Comparison of ENCODE assay signal across 23 cellular contexts in the genomic region with DNA sequence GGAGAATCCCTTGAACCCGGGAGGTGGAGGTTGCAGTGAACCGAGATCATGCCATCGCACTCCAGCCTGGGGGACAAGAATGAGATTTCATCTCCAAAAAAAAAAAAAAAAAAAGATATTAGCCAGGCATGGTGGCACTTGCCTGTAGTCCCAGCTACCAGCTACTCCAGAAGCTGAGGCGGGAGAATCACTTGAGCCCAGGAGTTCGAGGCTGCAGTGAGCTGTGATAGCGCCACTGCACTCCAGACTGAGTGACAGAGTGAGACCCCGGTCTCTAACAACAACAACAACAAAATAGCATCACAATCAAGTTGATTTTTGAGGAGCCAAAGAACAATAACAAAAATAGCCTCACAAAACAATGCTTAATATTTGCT. TPM values are rescaled to one million over a fixed set of nuclear protein-coding genes. Genes with fewer than 3 reads are reported as not detected.
DNase-seq lines count a peak whose midpoint lies in the region; ATAC-seq, FAIRE-seq and TF ChIP-seq lines count a peak whose summit lies in the region.
"Had no signal": no experiment of that assay in that cellular context is flagged by ENCODE, and none has a peak within 500 bp of the region (broad histone marks: within the 10 kb centered on the region; RNA-seq: fewer than 3 reads in every experiment).

No MANE protein-coding gene starts in this region.

- peak overlapping the region; percentile 97 for H3K4me3 Mint-ChIP-seq in neural crest cell
- peak overlapping the region in 1 of 3 donors; percentile 94 for H3K4me3 Mint-ChIP-seq in T-cell

- TF ChIP-seq POLR2A in K562 (conservative IDR thresholded peaks at IDR 0.05), result no peak

- intact Hi-C loops in K562 (cut with micrococcal nuclease), result loop anchor here (5.0 kb wide), 1 partner anchor 45 kb away; the partner anchor contains the start of gene POLR3H

- no peak for ATAC-seq in K562
- no peak for ATAC-seq in T-cell (replicated peaks in 1 of 4)
- ATAC-seq: activated CD4-positive, alpha-beta T cell treated with anti-CD3 and anti-CD28 coated beads for 36 hours; right cardiac atrium had no signal

- POLR2A ChIA-PET in K562 (lab: Yijun Ruan, JAX), result interaction anchor here (0.6 to 2.1 kb wide), 3 partner anchors 10 to 91 kb away, joined by 3 to 7 read pairs (median 3); no protein-coding TSS in a partner anchor
- POLR2A ChIA-PET in T-cell (lab: Charles Lee), result interaction anchor here in 1 of 2 donors (0.6 kb wide), 1 partner anchor 42 kb away, joined by 6 read pairs; no protein-coding TSS in a partner anchor

- H3K27ac Mint-ChIP-seq in neural crest cell (ENCODE audit: unreplicated experiment), result no peak overlapping the region
- no peak overlapping the region for H3K27ac Mint-ChIP-seq in T-cell
- H3K27ac Mint-ChIP-seq: activated CD4-positive, alpha-beta T cell treated with anti-CD3 and anti-CD28 coated beads for 36 hours had no signal

- no peaks in the 10 kb centered on the region for H3K9me1 ChIP-seq in K562 (ENCODE audit: control insufficient read depth, insufficient read depth, low read length)

- H3K4me1 ChIP-seq in GM23248 (ENCODE audit: insufficient read depth) (peaks cover 10% of the 10 kb centered on the region; the same call in 1 of the 2 replicates), K562 (replicated peaks in 1 of 2; ENCODE audit: control insufficient read depth in 2 of 2, insufficient read depth in 2 of 2, low read length in 2 of 2) (peaks cover 11 to 21% of the 10 kb centered on the region in 2 experiments; a peak in 4 of 5 replicates)

- 94 to 97% methylated on average over 7 of the region's 7 CpGs for WGBS in GM23248 (ENCODE audit: low coverage in 1 of 2, low lambda C conversion rate in 2 of 2, missing lambda C conversion rate in 2 of 2), 2 experiments
- 83% methylated on average over 3 of the region's 7 CpGs for WGBS in K562 (ENCODE audit: insufficient coverage, low coverage, missing lambda C conversion rate)

- in situ Hi-C loops in GM23248 (cut with MboI) (no loop called here), K562 (cut with MboI) (no loop called here)

- H3K9me2 ChIP-seq in GM23248 (ENCODE audit: insufficient read depth), result no peaks in the 10 kb centered on the region

- H3K9me3 Mint-ChIP-seq in neural crest cell, result no peaks in the 10 kb centered on the region
- no peaks in the 10 kb centered on the region for H3K9me3 Mint-ChIP-seq in T-cell

- no peaks in the 10 kb centered on the region for H3F3A ChIP-seq in GM23248 (ENCODE audit: insufficient read depth)

- no peak for FAIRE-seq in K562 (lab: Jason Lieb, UNC)
- FAIRE-seq: frontal cortex had no signal

- no peaks in the 10 kb centered on the region for H3K27me3 Mint-ChIP-seq in neural crest cell (ENCODE audit: low read depth)
- no peaks in the 10 kb centered on the region for H3K27me3 Mint-ChIP-seq in T-cell
- H3K27me3 Mint-ChIP-seq: activated CD4-positive, alpha-beta T cell treated with anti-CD3 and anti-CD28 coated beads for 36 hours had no signal

- H3K9me3 ChIP-seq in GM23248 (ENCODE audit: low read depth) (no peaks in the 10 kb centered on the region), K562 (replicated peaks; ENCODE audit: control insufficient read depth, insufficient read depth, low read depth, low read length) (no peaks in the 10 kb centered on the region)
- H3K9me3 ChIP-seq: breast epithelium, HAP-1, neutrophil, upper lobe of right lung had no signal

- BruUV-seq in K562 (replicated peaks; lab: Mats Ljungman, UMichigan), result no TSS peak

- no peak overlapping the region for H2AFZ ChIP-seq in GM23248
- H2AFZ ChIP-seq in K562 (ENCODE audit: low read depth, low read length), result no peak overlapping the region

- no peak overlapping the region for H3K4me2 ChIP-seq in GM23248 (ENCODE audit: unreplicated experiment)
- H3K4me2 ChIP-seq in K562 (ENCODE audit: insufficient read depth, low read length), result no peak overlapping the region

- H3K27me3 ChIP-seq in GM23248 (replicated peaks; ENCODE audit: insufficient read depth), result no peaks in the 10 kb centered on the region
- H3K27me3 ChIP-seq in K562 (ENCODE audit: control insufficient read depth in 2 of 2, insufficient read depth in 2 of 2, low read length in 2 of 2), result no peaks in the 10 kb centered on the region
- H3K27me3 ChIP-seq: breast epithelium, neutrophil, upper lobe of right lung had no signal

- H3K4me1 Mint-ChIP-seq in neural crest cell, result peaks cover 28% of the 10 kb centered on the region
- H3K4me1 Mint-ChIP-seq in T-cell, result peaks cover 0 to 25% (median 21%) of the 10 kb centered on the region in 3 donors

- peak overlapping the region; percentile 93 for H3K27ac ChIP-seq in 22Rv1
- H3K27ac ChIP-seq in GM23248, result no peak overlapping the region
- no peak overlapping the region for H3K27ac ChIP-seq in K562 (ENCODE audit: extremely low read depth, low read depth, low read length)
- H3K27ac ChIP-seq: neutrophil, SK-N-MC had no signal

- no peak for TF ChIP-seq RAD21 in K562 (CRISPR knock-in tag; conservative IDR thresholded peaks at IDR 0.05 in 1 of 2, IDR thresholded peaks at IDR 0.05 in 1 of 2)

- H3K36me3 Mint-ChIP-seq in neural crest cell (ENCODE audit: low read depth) (no peaks in the 10 kb centered on the region), T-cell (peaks cover 23% of the 10 kb centered on the region)

- CTCF ChIA-PET in K562 (lab: Yijun Ruan, JAX; ENCODE audit: low intra/inter-chr PET ratio), result interaction anchor here (0.5 kb wide), 1 partner anchor 33 kb away, joined by 3 read pairs; no protein-coding TSS in a partner anchor
- CTCF ChIA-PET in T-cell (lab: Charles Lee), result no interaction called here

- H3K4me3 ChIP-seq in GM23248, result no peak overlapping the region
- H3K4me3 ChIP-seq in K562, result no peak overlapping the region
- H3K4me3 ChIP-seq: SK-N-MC had no signal

- H3K79me2 ChIP-seq in GM23248 (ENCODE audit: insufficient read depth) (peaks cover 51% of the 10 kb centered on the region), K562 (ENCODE audit: control insufficient read depth, insufficient read depth, low read length) (peaks cover 13% of the 10 kb centered on the region)

- TF ChIP-seq CTCF in 22Rv1 (IDR thresholded peaks at IDR 0.05), result no peak
- TF ChIP-seq CTCF in K562 (IDR thresholded peaks at IDR 0.05 in 2 of 3, conservative IDR thresholded peaks at IDR 0.05 in 1 of 3; ENCODE audit: insufficient read depth in 2 of 3, low read depth in 1 of 3, low read length in 3 of 3), result no peak
- no peak for TF ChIP-seq CTCF in neural crest cell (conservative IDR thresholded peaks at IDR 0.05)

- H3K36me3 ChIP-seq in GM23248 (ENCODE audit: low read depth), result peaks cover 5% of the 10 kb centered on the region; the same call in 1 of the 2 replicates
- peaks cover 8% of the 10 kb centered on the region; the same call in 2 of the 3 replicates for H3K36me3 ChIP-seq in K562 (ENCODE audit: control insufficient read depth, insufficient read depth, low read length)
- H3K36me3 ChIP-seq: breast epithelium, HAP-1 had no signal

- no peak for DNase-seq in GM23248
- DNase-seq in K562 (ENCODE audit: extremely low read depth in 1 of 4, low spot score in 3 of 4), result no peak
- DNase-seq in neural crest cell (ENCODE audit: low read depth, low spot score), result no peak
- DNase-seq in putamen (ENCODE audit: low spot score), result no peak
- DNase-seq in RPMI8226, result no peak
- DNase-seq in T-cell, result no peak
- DNase-seq in mucosa of gallbladder (ENCODE audit: low spot score), result no peak
- DNase-seq: activated CD4-positive, alpha-beta T cell treated with anti-CD3 and anti-CD28 coated beads for 36 hours; activated naive CD4-positive, alpha-beta T cell treated with anti-CD3 and anti-CD28 coated beads, Interleukin-2, amount 50 U/mL, for 16 hours; EL; KG1; NCI-H1048; NCI-H2029 treated with DMSO at 0.1 percent for 48 hours; NCI-H69; right cardiac atrium; stimulated activated naive CD4-positive, alpha-beta T cell; upper lobe of right lung had no signal

- H3K9ac ChIP-seq in GM23248, result peak overlapping the region; percentile 94; the same call in 1 of the 2 replicates
- peak overlapping the region in 1 of 2 experiments; percentile 35; a peak in 1 of 4 replicates for H3K9ac ChIP-seq in K562 (ENCODE audit: insufficient read depth in 1 of 2, low read depth in 2 of 2, low read length in 2 of 2)

- no peaks in the 10 kb centered on the region for H4K20me1 ChIP-seq in GM23248 (ENCODE audit: insufficient read depth)
- H4K20me1 ChIP-seq in K562 (replicated peaks; ENCODE audit: control insufficient read depth, insufficient read depth, low read length), result no peaks in the 10 kb centered on the region; the same call in 1 of the 2 replicates

- TF ChIP-seq EP300 in K562 (IDR thresholded peaks at IDR 0.05; ENCODE audit: low read length), result no peak

RNA-seq across cellular contexts. Expression of gene PMM1, which starts 2.3 kb away (rescaled TPM):
- 29.4 and 33.3 TPM in 2 replicates for total RNA-seq in GM23248 (2014; rRNA removed; shearing (Covaris generic))
- polyA plus RNA-seq in GM23248 (2016; fragmentation: Nextera tagmentation; extraction: Ambion mirVana) (78.2 and 79.2 TPM in 2 replicates), K562 (2011; rRNA removed) (20.3 and 26.2 TPM in 2 replicates), K562 (2014; fragmentation: Illumina TruSeq; extraction: Trizol) (21.1 and 27.8 TPM in 2 replicates), K562 (2014; fragmentation: Nextera tagmentation; extraction: Ambion mirVana) (10 to 100 TPM; 17.6 to 23.8 TPM), K562 (2014; rRNA removed) (28.8 and 31.7 TPM in 2 replicates)
- total RNA-seq in K562 (2011; cell fraction: chromatin; rRNA removed; ENCODE audit: low replicate concordance), result 23.5 and 53.2 TPM in 2 replicates
- total RNA-seq in K562 (2011; cell fraction: nucleolus; rRNA removed), result 46.5 and 48.8 TPM in 2 replicates
- 33.7 and 34.2 TPM in 2 replicates for total RNA-seq in K562 (2011; cell fraction: nucleoplasm; rRNA removed)
- total RNA-seq in K562 (2014; rRNA removed) (17.9 and 20.3 TPM in 2 replicates), K562 (2014; rRNA removed; fragmentation: Illumina TruSeq; extraction: Trizol) (6.3 and 10.4 TPM in 2 replicates), K562 (2015; rRNA removed; fragmentation: Illumina TruSeq; extraction: Trizol) (10.2 and 11.1 TPM in 2 replicates), K562 (2021) (24.5 and 26.3 TPM in 2 replicates), neural crest cell (28.0 and 30.8 TPM in 2 replicates), T-cell (10 to 100 TPM; 22.6 to 39.7 (median 33.4) TPM), mucosa of gallbladder (80.4 TPM)
- 31.2 and 32.2 TPM in 2 replicates for polyA plus RNA-seq in K562 (2011; cell fraction: cytosol; rRNA removed)
- polyA plus RNA-seq in K562 (2011; cell fraction: nucleus; rRNA removed), result 46.1 and 57.4 TPM in 2 replicates
- polyA plus RNA-seq in K562 (2012), result 22.9 and 46.0 TPM in 2 replicates
- polyA minus RNA-seq in K562 (2011; rRNA and poly(A)+ RNA removed), result 10.0 and 10.3 TPM in 2 replicates
- 10.3 and 11.6 TPM in 2 replicates for polyA minus RNA-seq in K562 (2011; cell fraction: cytosol; rRNA and poly(A)+ RNA removed)
- polyA minus RNA-seq in K562 (2011; cell fraction: nucleus; rRNA and poly(A)+ RNA removed), result 11.8 and 15.1 TPM in 2 replicates

RNA-seq across cellular contexts. Expression of gene CSDC2, which starts 26.5 kb away (rescaled TPM):
- total RNA-seq in GM23248 (2014; rRNA removed; shearing (Covaris generic)), result 0.38 TPM in 1 of 2 replicates, not detected in the other
- polyA plus RNA-seq in GM23248 (2016; fragmentation: Nextera tagmentation; extraction: Ambion mirVana) (0.59 and 1.1 TPM in 2 replicates), K562 (2011; rRNA removed) (not detected in 2 replicates), K562 (2014; fragmentation: Illumina TruSeq; extraction: Trizol) (not detected in 2 replicates), K562 (2014; fragmentation: Nextera tagmentation; extraction: Ambion mirVana) (not detected), K562 (2014; rRNA removed) (0.09 TPM in 1 of 2 replicates, not detected in the other)
- total RNA-seq in K562 (2011; cell fraction: chromatin; rRNA removed; ENCODE audit: low replicate concordance), result 0.16 TPM in 1 of 2 replicates, not detected in the other
- total RNA-seq in K562 (2011; cell fraction: nucleolus; rRNA removed), result 0.13 TPM in 1 of 2 replicates, not detected in the other
- not detected in 2 replicates for total RNA-seq in K562 (2011; cell fraction: nucleoplasm; rRNA removed)
- total RNA-seq in K562 (2014; rRNA removed) (not detected in 2 replicates), K562 (2014; rRNA removed; fragmentation: Illumina TruSeq; extraction: Trizol) (not detected in 2 replicates), K562 (2015; rRNA removed; fragmentation: Illumina TruSeq; extraction: Trizol) (not detected in 2 replicates), K562 (2021) (0.09 and 0.11 TPM in 2 replicates), neural crest cell (0.75 and 0.98 TPM in 2 replicates), T-cell (under 1 TPM in 3 of 5 donors, not detected in 2; 0.13 to 0.23 (median 0.16) TPM), mucosa of gallbladder (3.7 TPM)
- polyA plus RNA-seq in K562 (2011; cell fraction: cytosol; rRNA removed), result 0.01 and 0.06 TPM in 2 replicates
- 0.08 and 0.14 TPM in 2 replicates for polyA plus RNA-seq in K562 (2011; cell fraction: nucleus; rRNA removed)
- polyA plus RNA-seq in K562 (2012), result 0.09 and 0.10 TPM in 2 replicates
- polyA minus RNA-seq in K562 (2011; rRNA and poly(A)+ RNA removed), result not detected in 2 replicates
- polyA minus RNA-seq in K562 (2011; cell fraction: cytosol; rRNA and poly(A)+ RNA removed), result not detected in 2 replicates
- not detected in 2 replicates for polyA minus RNA-seq in K562 (2011; cell fraction: nucleus; rRNA and poly(A)+ RNA removed)
- total RNA-seq: activated CD4-positive, alpha-beta T cell treated with anti-CD3 and anti-CD28 coated beads for 36 hours had no signal

RNA-seq across cellular contexts. Expression of gene DESI1, which starts 33.5 kb away (rescaled TPM):
- 24.3 and 44.3 TPM in 2 replicates for total RNA-seq in GM23248 (2014; rRNA removed; shearing (Covaris generic))
- polyA plus RNA-seq in GM23248 (2016; fragmentation: Nextera tagmentation; extraction: Ambion mirVana) (41.9 and 42.2 TPM in 2 replicates), K562 (2011; rRNA removed) (38.7 and 40.1 TPM in 2 replicates), K562 (2014; fragmentation: Illumina TruSeq; extraction: Trizol) (42.3 and 45.9 TPM in 2 replicates), K562 (2014; fragmentation: Nextera tagmentation; extraction: Ambion mirVana) (1 to 10 TPM; 7.2 to 7.8 TPM), K562 (2014; rRNA removed) (29.3 and 29.4 TPM in 2 replicates)
- total RNA-seq in K562 (2011; cell fraction: chromatin; rRNA removed; ENCODE audit: low replicate concordance), result 80.8 and 138 TPM in 2 replicates
- total RNA-seq in K562 (2011; cell fraction: nucleolus; rRNA removed), result 66.0 and 67.4 TPM in 2 replicates
- total RNA-seq in K562 (2011; cell fraction: nucleoplasm; rRNA removed), result 89.7 and 137 TPM in 2 replicates
- total RNA-seq in K562 (2014; rRNA removed) (19.7 and 30.9 TPM in 2 replicates), K562 (2014; rRNA removed; fragmentation: Illumina TruSeq; extraction: Trizol) (29.8 and 29.9 TPM in 2 replicates), K562 (2015; rRNA removed; fragmentation: Illumina TruSeq; extraction: Trizol) (27.9 and 30.7 TPM in 2 replicates), K562 (2021) (36.2 and 36.5 TPM in 2 replicates), neural crest cell (38.0 and 40.0 TPM in 2 replicates), T-cell (10 to 100 TPM; 19.9 to 31.3 (median 28.7) TPM), mucosa of gallbladder (39.4 TPM)
- polyA plus RNA-seq in K562 (2011; cell fraction: cytosol; rRNA removed), result 35.9 and 47.9 TPM in 2 replicates
- polyA plus RNA-seq in K562 (2011; cell fraction: nucleus; rRNA removed), result 68.9 and 92.7 TPM in 2 replicates
- polyA plus RNA-seq in K562 (2012), result 22.7 and 24.3 TPM in 2 replicates
- 35.0 and 47.4 TPM in 2 replicates for polyA minus RNA-seq in K562 (2011; rRNA and poly(A)+ RNA removed)
- 21.1 and 26.5 TPM in 2 replicates for polyA minus RNA-seq in K562 (2011; cell fraction: cytosol; rRNA and poly(A)+ RNA removed)
- 16.2 and 21.8 TPM in 2 replicates for polyA minus RNA-seq in K562 (2011; cell fraction: nucleus; rRNA and poly(A)+ RNA removed)

RNA-seq across cellular contexts. Expression of gene XRCC6, which starts 33.8 kb away (rescaled TPM):
- 288 and 292 TPM in 2 replicates for total RNA-seq in GM23248 (2014; rRNA removed; shearing (Covaris generic))
- 319 and 323 TPM in 2 replicates for polyA plus RNA-seq in GM23248 (2016; fragmentation: Nextera tagmentation; extraction: Ambion mirVana)
- 36.9 and 42.4 TPM in 2 replicates for total RNA-seq in K562 (2011; cell fraction: chromatin; rRNA removed; ENCODE audit: low replicate concordance)
- 36.5 and 41.2 TPM in 2 replicates for total RNA-seq in K562 (2011; cell fraction: nucleolus; rRNA removed)
- 42.1 and 47.8 TPM in 2 replicates for total RNA-seq in K562 (2011; cell fraction: nucleoplasm; rRNA removed)
- total RNA-seq in K562 (2014; rRNA removed), result 318 and 324 TPM in 2 replicates
- total RNA-seq in K562 (2014; rRNA removed; fragmentation: Illumina TruSeq; extraction: Trizol), result 343 and 371 TPM in 2 replicates
- 335 and 337 TPM in 2 replicates for total RNA-seq in K562 (2015; rRNA removed; fragmentation: Illumina TruSeq; extraction: Trizol)
- total RNA-seq in K562 (2021), result 294 and 302 TPM in 2 replicates
- polyA plus RNA-seq in K562 (2011; rRNA removed), result 151 and 241 TPM in 2 replicates
- polyA plus RNA-seq in K562 (2011; cell fraction: cytosol; rRNA removed), result 101 and 133 TPM in 2 replicates
- polyA plus RNA-seq in K562 (2011; cell fraction: nucleus; rRNA removed), result 58.3 and 58.5 TPM in 2 replicates
- polyA plus RNA-seq in K562 (2012), result 238 and 407 TPM in 2 replicates
- polyA plus RNA-seq in K562 (2014; fragmentation: Illumina TruSeq; extraction: Trizol), result 359 and 381 TPM in 2 replicates
- polyA plus RNA-seq in K562 (2014; fragmentation: Nextera tagmentation; extraction: Ambion mirVana), result 100 to 1,000 TPM; 151 to 440 TPM
- 295 and 313 TPM in 2 replicates for polyA plus RNA-seq in K562 (2014; rRNA removed)
- 165 and 175 TPM in 2 replicates for polyA minus RNA-seq in K562 (2011; rRNA and poly(A)+ RNA removed)
- polyA minus RNA-seq in K562 (2011; cell fraction: cytosol; rRNA and poly(A)+ RNA removed), result 90.9 and 97.9 TPM in 2 replicates
- 10.4 and 24.2 TPM in 2 replicates for polyA minus RNA-seq in K562 (2011; cell fraction: nucleus; rRNA and poly(A)+ RNA removed)
- 427 TPM in 2 replicates for total RNA-seq in neural crest cell
- total RNA-seq in T-cell, result 100 to 1,000 TPM; 159 to 174 (median 168) TPM
- 170 TPM for total RNA-seq in mucosa of gallbladder

RNA-seq across cellular contexts. Expression of gene POLR3H, which starts 43.1 kb away (rescaled TPM):
- total RNA-seq in GM23248 (2014; rRNA removed; shearing (Covaris generic)), result 16.8 and 21.2 TPM in 2 replicates
- polyA plus RNA-seq in GM23248 (2016; fragmentation: Nextera tagmentation; extraction: Ambion mirVana) (49.6 and 52.2 TPM in 2 replicates), K562 (2011; rRNA removed) (33.8 and 33.9 TPM in 2 replicates), K562 (2014; fragmentation: Illumina TruSeq; extraction: Trizol) (38.6 and 39.5 TPM in 2 replicates), K562 (2014; fragmentation: Nextera tagmentation; extraction: Ambion mirVana) (10 to 100 TPM in 1 of 2 experiments, 1 to 10 TPM in 1; 5.3 to 10.3 TPM), K562 (2014; rRNA removed) (32.5 and 33.8 TPM in 2 replicates)
- total RNA-seq in K562 (2011; cell fraction: chromatin; rRNA removed; ENCODE audit: low replicate concordance), result 27.2 and 67.1 TPM in 2 replicates
- 34.1 and 37.9 TPM in 2 replicates for total RNA-seq in K562 (2011; cell fraction: nucleolus; rRNA removed)
- 29.8 and 33.0 TPM in 2 replicates for total RNA-seq in K562 (2011; cell fraction: nucleoplasm; rRNA removed)
- total RNA-seq in K562 (2014; rRNA removed) (14.2 and 14.3 TPM in 2 replicates), K562 (2014; rRNA removed; fragmentation: Illumina TruSeq; extraction: Trizol) (13.8 and 17.7 TPM in 2 replicates), K562 (2015; rRNA removed; fragmentation: Illumina TruSeq; extraction: Trizol) (21.7 and 22.2 TPM in 2 replicates), K562 (2021) (48.4 and 49.8 TPM in 2 replicates), neural crest cell (54.0 and 55.5 TPM in 2 replicates), T-cell (10 to 100 TPM; 20.6 to 57.7 (median 44.9) TPM), mucosa of gallbladder (26.0 TPM)
- polyA plus RNA-seq in K562 (2011; cell fraction: cytosol; rRNA removed), result 46.1 and 57.0 TPM in 2 replicates
- polyA plus RNA-seq in K562 (2011; cell fraction: nucleus; rRNA removed), result 24.1 and 29.3 TPM in 2 replicates
- 20.2 and 42.2 TPM in 2 replicates for polyA plus RNA-seq in K562 (2012)
- 30.2 and 42.0 TPM in 2 replicates for polyA minus RNA-seq in K562 (2011; rRNA and poly(A)+ RNA removed)
- polyA minus RNA-seq in K562 (2011; cell fraction: cytosol; rRNA and poly(A)+ RNA removed), result 12.9 and 14.1 TPM in 2 replicates
- polyA minus RNA-seq in K562 (2011; cell fraction: nucleus; rRNA and poly(A)+ RNA removed), result 14.0 and 14.7 TPM in 2 replicates
